8 cellular contexts compared by ENCODE assay signal in genomic region chr1:23742670-23743286, GRCh38. TPM values are rescaled to one million over a fixed set of nuclear protein-coding genes. Genes with fewer than 3 reads are reported as not detected.
DNase-seq lines count a peak whose midpoint lies in the region.

No MANE protein-coding gene starts in this region.

- DNase-seq in EL: peak; percentile 13
- DNase-seq in HCEC 1CT: peak; percentile 4
- peak; percentile 66 for DNase-seq in RKO (ENCODE audit: low spot score)
- no peak for DNase-seq in iPS-NIHi11 (ENCODE audit: low spot score)
- no peak for DNase-seq in SK-N-DZ (ENCODE audit: low spot score)
- no peak for DNase-seq in NCI-H2081 treated with DMSO at 0.1 percent for 48 hours (lab: John Stamatoyannopoulos, UW)

- H3K36me3 ChIP-seq in duodenal mucosa (ENCODE audit: control insufficient read depth in 1 of 2, insufficient read depth in 2 of 2, low read length in 2 of 2) (peaks cover 0 to 5% of the 10 kb centered on the region in 2 donors), muscle layer of colon (ENCODE audit: insufficient read depth, low read length) (no peaks in the 10 kb centered on the region)

- H3K4me3 ChIP-seq in duodenal mucosa (ENCODE audit: low read depth in 1 of 2, low read length in 2 of 2) (peak overlapping the region; percentile 93 to 94), muscle layer of colon (ENCODE audit: low read depth in 1 of 2, low read length in 2 of 2) (peak overlapping the region; percentile 59 to 89)

- no peaks in the 10 kb centered on the region for H3K27me3 ChIP-seq in duodenal mucosa (ENCODE audit: control insufficient read depth in 1 of 2, insufficient read depth in 2 of 2, low read length in 2 of 2)
- H3K27me3 ChIP-seq in muscle layer of colon (ENCODE audit: control insufficient read depth in 1 of 2, insufficient read depth in 2 of 2, low read length in 2 of 2): no peaks in the 10 kb centered on the region

- H3K4me1 ChIP-seq in duodenal mucosa (ENCODE audit: control insufficient read depth in 1 of 2, insufficient read depth in 2 of 2, low read length in 2 of 2) (peaks cover 18 to 19% of the 10 kb centered on the region in 2 donors), muscle layer of colon (ENCODE audit: insufficient read depth, low read length) (peaks cover 21% of the 10 kb centered on the region)

- no peaks in the 10 kb centered on the region for H3K9me3 ChIP-seq in duodenal mucosa (ENCODE audit: control insufficient read depth in 1 of 2, low read length in 2 of 2)
- H3K9me3 ChIP-seq in muscle layer of colon (ENCODE audit: low read length): no peaks in the 10 kb centered on the region

- H3K9ac ChIP-seq in duodenal mucosa (ENCODE audit: low read depth in 1 of 2, low read length in 2 of 2) (peak overlapping the region; percentile 79 to 91), muscle layer of colon (ENCODE audit: low read length) (peak overlapping the region; percentile 66)

- H3K27ac ChIP-seq in duodenal mucosa (ENCODE audit: low read depth, low read length) (peak overlapping the region; percentile 83), muscle layer of colon (ENCODE audit: low read depth, low read length) (peak overlapping the region; percentile 92)

RNA-seq across cellular contexts. Expression of gene ELOA, which starts 0.5 kb away (rescaled TPM):
- polyA plus RNA-seq in SK-N-DZ (2014; cell fraction: cytosol; rRNA removed): 23.4 and 25.5 TPM in 2 replicates
- 17.1 and 22.4 TPM in 2 replicates for polyA plus RNA-seq in SK-N-DZ (2014; cell fraction: nucleus; rRNA removed)

RNA-seq across cellular contexts. Expression of gene PITHD1, which starts 35.4 kb away (rescaled TPM):
- polyA plus RNA-seq in SK-N-DZ (2014; cell fraction: cytosol; rRNA removed): 71.0 and 87.6 TPM in 2 replicates
- 45.2 and 47.9 TPM in 2 replicates for polyA plus RNA-seq in SK-N-DZ (2014; cell fraction: nucleus; rRNA removed)

RNA-seq across cellular contexts. Expression of gene LYPLA2, which starts 48.2 kb away (rescaled TPM):
- polyA plus RNA-seq in SK-N-DZ (2014; cell fraction: cytosol; rRNA removed): 75.8 and 76.5 TPM in 2 replicates
- polyA plus RNA-seq in SK-N-DZ (2014; cell fraction: nucleus; rRNA removed): 95.2 and 101 TPM in 2 replicates

RNA-seq across cellular contexts. Expression of gene RPL11, which starts 51.2 kb away (rescaled TPM):
- polyA plus RNA-seq in SK-N-DZ (2014; cell fraction: cytosol; rRNA removed): 1,349 and 1,406 TPM in 2 replicates
- polyA plus RNA-seq in SK-N-DZ (2014; cell fraction: nucleus; rRNA removed): 819 and 868 TPM in 2 replicates

RNA-seq across cellular contexts. Expression of gene GALE, which starts 57.8 kb away (rescaled TPM):
- 36.4 and 42.1 TPM in 2 replicates for polyA plus RNA-seq in SK-N-DZ (2014; cell fraction: cytosol; rRNA removed)
- polyA plus RNA-seq in SK-N-DZ (2014; cell fraction: nucleus; rRNA removed): 63.3 TPM in 2 replicates

Comparison
In these comparisons a context has a peak if more than half of its experiments do, and no peak if none do; other contexts are left out.
1. DNase-seq: peak in EL (single experiment), HCEC 1CT (single experiment) and RKO (single experiment); none in iPS-NIHi11 (single experiment), SK-N-DZ (single experiment) and NCI-H2081 treated with DMSO at 0.1 percent for 48 hours (single experiment).